ENCODE assay signal across 1 cellular context in genomic region chr12:4273651-4274395, GRCh38.
TF ChIP-seq lines count a peak whose summit lies in the region.

Gene CCND2 (plus strand): TSS chr12:4273762. CDS start chr12:4274041, 279 bp downstream.

TF ChIP-seq in K562, 482 proteins besides CTCF, POLR2A, EP300 and RAD21 (continued from another document and continues in another):
- TF ChIP-seq, protein P1, sequence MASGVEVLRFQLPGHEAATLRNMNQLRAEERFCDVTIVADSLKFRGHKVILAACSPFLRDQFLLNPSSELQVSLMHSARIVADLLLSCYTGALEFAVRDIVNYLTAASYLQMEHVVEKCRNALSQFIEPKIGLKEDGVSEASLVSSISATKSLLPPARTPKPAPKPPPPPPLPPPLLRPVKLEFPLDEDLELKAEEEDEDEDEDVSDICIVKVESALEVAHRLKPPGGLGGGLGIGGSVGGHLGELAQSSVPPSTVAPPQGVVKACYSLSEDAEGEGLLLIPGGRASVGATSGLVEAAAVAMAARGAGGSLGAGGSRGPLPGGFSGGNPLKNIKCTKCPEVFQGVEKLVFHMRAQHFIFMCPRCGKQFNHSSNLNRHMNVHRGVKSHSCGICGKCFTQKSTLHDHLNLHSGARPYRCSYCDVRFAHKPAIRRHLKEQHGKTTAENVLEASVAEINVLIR (CRISPR knock-in tag; IDR thresholded peaks at IDR 0.05), result peak; percentile 41; the same call in 1 of the 2 replicates
- TF ChIP-seq MAZ (CRISPR knock-in tag; conservative IDR thresholded peaks at IDR 0.05 in 1 of 2, IDR thresholded peaks at IDR 0.05 in 1 of 2) (peak; percentile 35 to 87; a peak in 2 of 4 replicates), YY1 (IDR thresholded peaks at IDR 0.05; ENCODE audit: borderline replicate concordance in 1 of 3, control insufficient read depth in 1 of 3, extremely low read depth in 1 of 3, insufficient read depth in 3 of 3, insufficient read length in 1 of 3, insufficient replicate concordance in 2 of 3, low read depth in 1 of 3, low read length in 2 of 3) (peak in 1 of 3 experiments; percentile 37), BRD9 (IDR thresholded peaks at IDR 0.05; ENCODE audit: low read depth, partially characterized antibody) (no peak), CEBPG (CRISPR knock-in tag; IDR thresholded peaks at IDR 0.05) (peak; percentile 72), CEBPG (tag; conservative IDR thresholded peaks at IDR 0.05 in 1 of 2, IDR thresholded peaks at IDR 0.05 in 1 of 2) (peak; percentile 54 to 61; a peak in 3 of 4 replicates), ZBTB11 (CRISPR knock-in tag; IDR thresholded peaks at IDR 0.05) (no peak), ZC3H8 (IDR thresholded peaks at IDR 0.05) (no peak), ZNF263 (CRISPR knock-in tag; IDR thresholded peaks at IDR 0.05; ENCODE audit: borderline replicate concordance) (peak; percentile 99), BRCA1 (IDR thresholded peaks at IDR 0.05) (no peak), BRCA1 (CRISPR knock-in tag; IDR thresholded peaks at IDR 0.05) (no peak), TBP (optimal IDR thresholded peaks at IDR 0.05; ENCODE audit: low read depth, low read length) (peak; percentile 92), ZBTB1 (CRISPR knock-in tag; IDR thresholded peaks at IDR 0.05; ENCODE audit: borderline replicate concordance, low read depth) (0 out of 2 replicates have a peak, but pooled peaks have one; percentile 25), SLC30A9 (CRISPR knock-in tag; IDR thresholded peaks at IDR 0.05) (no peak), PHF8 (IDR thresholded peaks at IDR 0.05; ENCODE audit: borderline replicate concordance, low read length) (peak; percentile 55; the same call in 1 of the 2 replicates), ZBTB7A (IDR thresholded peaks at IDR 0.05; ENCODE audit: borderline replicate concordance, control insufficient read depth, low read depth, low read length) (peak; percentile 81; the same call in 1 of the 2 replicates), BCOR (IDR thresholded peaks at IDR 0.05) (0 out of 2 replicates have a peak, but pooled peaks have one; percentile 25), MXD1 (CRISPR knock-in tag; IDR thresholded peaks at IDR 0.05; ENCODE audit: borderline replicate concordance, poor library complexity, severe bottlenecking) (no peak), CCAR2 (IDR thresholded peaks at IDR 0.05; ENCODE audit: low read depth, low read length) (no peak), DDX20 (tag; IDR thresholded peaks at IDR 0.05; ENCODE audit: low read depth) (no peak), KDM5B (IDR thresholded peaks at IDR 0.05; ENCODE audit: insufficient replicate concordance, low read depth, low read length) (peak; percentile 71), FOXM1 (IDR thresholded peaks at IDR 0.05; ENCODE audit: low read depth) (no peak), FOXM1 (CRISPR knock-in tag; IDR thresholded peaks at IDR 0.05; ENCODE audit: low read depth) (no peak), NR4A1 (CRISPR knock-in tag; IDR thresholded peaks at IDR 0.05) (no peak), NR4A1 (tag; IDR thresholded peaks at IDR 0.05) (no peak), CREM (IDR thresholded peaks at IDR 0.05; ENCODE audit: low read depth) (peak; percentile 73), NCOA1 (IDR thresholded peaks at IDR 0.05; ENCODE audit: low read depth) (no peak), E2F6 (IDR thresholded peaks at IDR 0.05; ENCODE audit: borderline replicate concordance in 1 of 2, extremely low read depth in 1 of 2, insufficient read depth in 1 of 2, insufficient read length in 1 of 2, low read depth in 1 of 2, low read length in 1 of 2, poor library complexity in 1 of 2, severe bottlenecking in 1 of 2) (peak in 1 of 2 experiments; percentile 32), POLR2AphosphoS5 (IDR thresholded peaks at IDR 0.05; ENCODE audit: control insufficient read depth, insufficient read depth, low read depth, low read length) (peak; percentile 76), NFIC (IDR thresholded peaks at IDR 0.05) (peak; percentile 24; the same call in 1 of the 2 replicates), SRSF3 (IDR thresholded peaks at IDR 0.05; ENCODE audit: insufficient read depth, low read length) (no peak), NBN (IDR thresholded peaks at IDR 0.05; ENCODE audit: low read depth) (peak; percentile 56; the same call in 1 of the 2 replicates), EP400 (IDR thresholded peaks at IDR 0.05) (peak; percentile 49; the same call in 1 of the 2 replicates), ZNF436 (CRISPR knock-in tag; IDR thresholded peaks at IDR 0.05) (no peak), TRIM25 (IDR thresholded peaks at IDR 0.05; ENCODE audit: borderline replicate concordance) (no peak), TAF1 (IDR thresholded peaks at IDR 0.05; ENCODE audit: control insufficient read depth, extremely low read depth, insufficient read depth, low read length, severe bottlenecking) (peak; percentile 85), ATF7 (IDR thresholded peaks at IDR 0.05) (peak; percentile 82), KDM4B (IDR thresholded peaks at IDR 0.05; ENCODE audit: borderline replicate concordance in 2 of 2, low read depth in 1 of 2) (no peak)
- TF ChIP-seq, protein P2, sequence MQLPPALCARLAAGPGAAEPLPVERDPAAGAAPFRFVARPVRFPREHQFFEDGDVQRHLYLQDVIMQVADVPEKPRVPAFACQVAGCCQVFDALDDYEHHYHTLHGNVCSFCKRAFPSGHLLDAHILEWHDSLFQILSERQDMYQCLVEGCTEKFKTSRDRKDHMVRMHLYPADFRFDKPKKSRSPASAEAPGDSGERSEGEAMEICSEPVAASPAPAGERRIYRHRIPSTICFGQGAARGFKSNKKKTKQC (CRISPR knock-in tag; IDR thresholded peaks at IDR 0.05), result no peak
- TF ChIP-seq, protein P3, sequence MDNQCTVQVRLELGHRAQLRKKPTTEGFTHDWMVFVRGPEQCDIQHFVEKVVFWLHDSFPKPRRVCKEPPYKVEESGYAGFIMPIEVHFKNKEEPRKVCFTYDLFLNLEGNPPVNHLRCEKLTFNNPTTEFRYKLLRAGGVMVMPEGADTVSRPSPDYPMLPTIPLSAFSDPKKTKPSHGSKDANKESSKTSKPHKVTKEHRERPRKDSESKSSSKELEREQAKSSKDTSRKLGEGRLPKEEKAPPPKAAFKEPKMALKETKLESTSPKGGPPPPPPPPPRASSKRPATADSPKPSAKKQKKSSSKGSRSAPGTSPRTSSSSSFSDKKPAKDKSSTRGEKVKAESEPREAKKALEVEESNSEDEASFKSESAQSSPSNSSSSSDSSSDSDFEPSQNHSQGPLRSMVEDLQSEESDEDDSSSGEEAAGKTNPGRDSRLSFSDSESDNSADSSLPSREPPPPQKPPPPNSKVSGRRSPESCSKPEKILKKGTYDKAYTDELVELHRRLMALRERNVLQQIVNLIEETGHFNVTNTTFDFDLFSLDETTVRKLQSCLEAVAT (IDR thresholded peaks at IDR 0.05), result 0 out of 4 replicates have a peak, but pooled peaks of 1 of the 2 experiments have one; percentile 28
- TF ChIP-seq, protein P4, sequence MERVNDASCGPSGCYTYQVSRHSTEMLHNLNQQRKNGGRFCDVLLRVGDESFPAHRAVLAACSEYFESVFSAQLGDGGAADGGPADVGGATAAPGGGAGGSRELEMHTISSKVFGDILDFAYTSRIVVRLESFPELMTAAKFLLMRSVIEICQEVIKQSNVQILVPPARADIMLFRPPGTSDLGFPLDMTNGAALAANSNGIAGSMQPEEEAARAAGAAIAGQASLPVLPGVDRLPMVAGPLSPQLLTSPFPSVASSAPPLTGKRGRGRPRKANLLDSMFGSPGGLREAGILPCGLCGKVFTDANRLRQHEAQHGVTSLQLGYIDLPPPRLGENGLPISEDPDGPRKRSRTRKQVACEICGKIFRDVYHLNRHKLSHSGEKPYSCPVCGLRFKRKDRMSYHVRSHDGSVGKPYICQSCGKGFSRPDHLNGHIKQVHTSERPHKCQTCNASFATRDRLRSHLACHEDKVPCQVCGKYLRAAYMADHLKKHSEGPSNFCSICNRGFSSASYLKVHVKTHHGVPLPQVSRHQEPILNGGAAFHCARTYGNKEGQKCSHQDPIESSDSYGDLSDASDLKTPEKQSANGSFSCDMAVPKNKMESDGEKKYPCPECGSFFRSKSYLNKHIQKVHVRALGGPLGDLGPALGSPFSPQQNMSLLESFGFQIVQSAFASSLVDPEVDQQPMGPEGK (CRISPR knock-in tag; IDR thresholded peaks at IDR 0.05; ENCODE audit: borderline replicate concordance), result no peak
- TF ChIP-seq, protein P5, sequence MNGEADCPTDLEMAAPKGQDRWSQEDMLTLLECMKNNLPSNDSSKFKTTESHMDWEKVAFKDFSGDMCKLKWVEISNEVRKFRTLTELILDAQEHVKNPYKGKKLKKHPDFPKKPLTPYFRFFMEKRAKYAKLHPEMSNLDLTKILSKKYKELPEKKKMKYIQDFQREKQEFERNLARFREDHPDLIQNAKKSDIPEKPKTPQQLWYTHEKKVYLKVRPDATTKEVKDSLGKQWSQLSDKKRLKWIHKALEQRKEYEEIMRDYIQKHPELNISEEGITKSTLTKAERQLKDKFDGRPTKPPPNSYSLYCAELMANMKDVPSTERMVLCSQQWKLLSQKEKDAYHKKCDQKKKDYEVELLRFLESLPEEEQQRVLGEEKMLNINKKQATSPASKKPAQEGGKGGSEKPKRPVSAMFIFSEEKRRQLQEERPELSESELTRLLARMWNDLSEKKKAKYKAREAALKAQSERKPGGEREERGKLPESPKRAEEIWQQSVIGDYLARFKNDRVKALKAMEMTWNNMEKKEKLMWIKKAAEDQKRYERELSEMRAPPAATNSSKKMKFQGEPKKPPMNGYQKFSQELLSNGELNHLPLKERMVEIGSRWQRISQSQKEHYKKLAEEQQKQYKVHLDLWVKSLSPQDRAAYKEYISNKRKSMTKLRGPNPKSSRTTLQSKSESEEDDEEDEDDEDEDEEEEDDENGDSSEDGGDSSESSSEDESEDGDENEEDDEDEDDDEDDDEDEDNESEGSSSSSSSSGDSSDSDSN (IDR thresholded peaks at IDR 0.05; ENCODE audit: borderline replicate concordance in 1 of 2, low read depth in 2 of 2, low read length in 2 of 2), result peak in 1 of 2 experiments; percentile 42; a peak in 2 of 4 replicates
- TF ChIP-seq, protein P6, sequence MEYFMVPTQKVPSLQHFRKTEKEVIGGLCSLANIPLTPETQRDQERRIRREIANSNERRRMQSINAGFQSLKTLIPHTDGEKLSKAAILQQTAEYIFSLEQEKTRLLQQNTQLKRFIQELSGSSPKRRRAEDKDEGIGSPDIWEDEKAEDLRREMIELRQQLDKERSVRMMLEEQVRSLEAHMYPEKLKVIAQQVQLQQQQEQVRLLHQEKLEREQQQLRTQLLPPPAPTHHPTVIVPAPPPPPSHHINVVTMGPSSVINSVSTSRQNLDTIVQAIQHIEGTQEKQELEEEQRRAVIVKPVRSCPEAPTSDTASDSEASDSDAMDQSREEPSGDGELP (CRISPR knock-in tag; IDR thresholded peaks at IDR 0.05; ENCODE audit: borderline replicate concordance), result peak; percentile 18; the same call in 1 of the 2 replicates
- TF ChIP-seq, protein P7, sequence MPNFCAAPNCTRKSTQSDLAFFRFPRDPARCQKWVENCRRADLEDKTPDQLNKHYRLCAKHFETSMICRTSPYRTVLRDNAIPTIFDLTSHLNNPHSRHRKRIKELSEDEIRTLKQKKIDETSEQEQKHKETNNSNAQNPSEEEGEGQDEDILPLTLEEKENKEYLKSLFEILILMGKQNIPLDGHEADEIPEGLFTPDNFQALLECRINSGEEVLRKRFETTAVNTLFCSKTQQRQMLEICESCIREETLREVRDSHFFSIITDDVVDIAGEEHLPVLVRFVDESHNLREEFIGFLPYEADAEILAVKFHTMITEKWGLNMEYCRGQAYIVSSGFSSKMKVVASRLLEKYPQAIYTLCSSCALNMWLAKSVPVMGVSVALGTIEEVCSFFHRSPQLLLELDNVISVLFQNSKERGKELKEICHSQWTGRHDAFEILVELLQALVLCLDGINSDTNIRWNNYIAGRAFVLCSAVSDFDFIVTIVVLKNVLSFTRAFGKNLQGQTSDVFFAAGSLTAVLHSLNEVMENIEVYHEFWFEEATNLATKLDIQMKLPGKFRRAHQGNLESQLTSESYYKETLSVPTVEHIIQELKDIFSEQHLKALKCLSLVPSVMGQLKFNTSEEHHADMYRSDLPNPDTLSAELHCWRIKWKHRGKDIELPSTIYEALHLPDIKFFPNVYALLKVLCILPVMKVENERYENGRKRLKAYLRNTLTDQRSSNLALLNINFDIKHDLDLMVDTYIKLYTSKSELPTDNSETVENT (CRISPR knock-in tag; IDR thresholded peaks at IDR 0.05), result peak; percentile 58; the same call in 1 of the 2 replicates
